13 cellular contexts compared by ENCODE assay signal in the genomic region with DNA sequence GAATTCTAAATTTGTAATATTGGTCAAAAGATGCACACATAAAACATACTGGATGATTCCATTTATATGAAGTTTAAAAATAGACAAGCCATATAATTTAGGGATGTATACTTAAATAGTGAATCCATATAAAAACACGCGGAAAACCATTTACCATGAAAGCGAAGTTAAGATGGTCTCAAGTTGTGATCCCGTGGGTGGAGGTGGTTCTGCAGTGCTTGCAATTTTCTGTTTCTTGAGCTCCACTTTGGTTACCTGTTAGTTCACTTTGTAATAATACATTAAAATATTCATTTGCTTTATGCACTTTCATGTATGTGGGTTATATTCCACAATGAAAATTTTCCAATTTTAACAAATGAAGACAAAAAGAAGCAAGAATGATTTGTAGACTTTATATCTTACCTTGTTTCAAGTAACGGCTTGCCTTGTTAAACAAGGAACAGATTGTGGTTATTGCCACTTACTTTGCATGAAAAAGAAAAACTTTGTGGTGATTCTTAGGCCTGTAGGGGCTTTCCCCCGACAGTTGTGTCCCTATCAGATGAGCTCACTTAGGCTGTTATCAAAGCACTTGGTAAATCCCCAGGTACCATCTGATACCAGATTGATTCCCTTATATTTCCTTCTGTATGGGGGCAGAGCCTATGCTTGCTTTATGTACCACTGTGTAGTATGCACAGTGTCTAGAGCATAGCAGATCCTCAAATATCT. TPM values are rescaled to one million over a fixed set of nuclear protein-coding genes. Genes with fewer than 3 reads are reported as not detected.
A peak's percentile ranks its signal among the peaks of the same experiment; 100 is the strongest.
DNase-seq lines count a peak whose midpoint lies in the region; ATAC-seq and TF ChIP-seq lines count a peak whose summit lies in the region.
"Had no signal": no experiment of that assay in that cellular context is flagged by ENCODE, and none has a peak within 500 bp of the region (broad histone marks: within the 10 kb centered on the region; RNA-seq: fewer than 3 reads in every experiment).

No MANE protein-coding gene starts in this region.

- no peak for TF ChIP-seq EP300 in stomach (IDR thresholded peaks at IDR 0.05)

- TF ChIP-seq CTCF in GM10266 (IDR thresholded peaks at IDR 0.05; ENCODE audit: control insufficient read depth, insufficient read depth, low read depth, missing control alignments) (no peak), stomach (IDR thresholded peaks at IDR 0.05) (no peak)

- H3K27ac ChIP-seq in stomach: no peak overlapping the region

- H3K36me3 Mint-ChIP-seq in T-helper 2 cell treated with Interferon-gamma antibody and Interleukin-4, amounts not matched to agents 5 μg/mL and 100 μg/mL, for 36 hours (ENCODE audit: low read depth): peaks cover 4% of the 10 kb centered on the region

- 73 to 85% (median 79%) methylated on average over 6 of the region's 6 CpGs for WGBS in stomach, 5 donors

- no peaks in the 10 kb centered on the region for H3K9me3 Mint-ChIP-seq in T-helper 2 cell treated with Interferon-gamma antibody and Interleukin-4, amounts not matched to agents 5 μg/mL and 100 μg/mL, for 36 hours

- H3K27me3 ChIP-seq in stomach: no peaks in the 10 kb centered on the region

- no peaks in the 10 kb centered on the region for H3K9me3 ChIP-seq in stomach

- H3K4me3 Mint-ChIP-seq in T-helper 2 cell treated with Interferon-gamma antibody and Interleukin-4, amounts not matched to agents 5 μg/mL and 100 μg/mL, for 36 hours: no peak overlapping the region

- no peak overlapping the region for H3K4me3 ChIP-seq in stomach

- H3K36me3 ChIP-seq in stomach: peaks cover 0 to 11% (median 4%) of the 10 kb centered on the region in 4 donors

- DNase-seq in GM10266 (ENCODE audit: extremely low spot score): peak; percentile 69
- DNase-seq in GM19240 (ENCODE audit: insufficient read length, low spot score): peak; percentile 40
- DNase-seq in T-helper 2 cell treated with Interferon-gamma antibody and Interleukin-4, amounts not matched to agents 5 μg/mL and 100 μg/mL, for 36 hours (ENCODE audit: low spot score): peak; percentile 56
- no peak for DNase-seq in sciatic nerve (ENCODE audit: low spot score)
- no peak for DNase-seq in stomach
- DNase-seq in pons (ENCODE audit: low spot score): no peak
- no peak for DNase-seq in left lobe of liver (ENCODE audit: low spot score)
- DNase-seq: DMS53, hypothalamus, posterior cingulate gyrus, substantia nigra had no signal

- no peak overlapping the region for H3K27ac Mint-ChIP-seq in T-helper 2 cell treated with Interferon-gamma antibody and Interleukin-4, amounts not matched to agents 5 μg/mL and 100 μg/mL, for 36 hours

- intact Hi-C loops in sciatic nerve (cut with DNase I): no loop called here
- intact Hi-C loops in stomach (cut with DNase I; ENCODE audit: low total_unique reads): no loop called here

- TF ChIP-seq POLR2A in stomach (IDR thresholded peaks at IDR 0.05): no peak

- ATAC-seq in HG02970 (IDR thresholded peaks at IDR 0.05; ENCODE audit: low FRiP score, unreplicated experiment): peak; percentile 99
- ATAC-seq in sciatic nerve: no peak
- no peak for ATAC-seq in left lobe of liver

- H3K4me1 Mint-ChIP-seq in T-helper 2 cell treated with Interferon-gamma antibody and Interleukin-4, amounts not matched to agents 5 μg/mL and 100 μg/mL, for 36 hours (ENCODE audit: low read depth): peaks cover 11% of the 10 kb centered on the region

- peaks cover 0 to 12% (median 0%) of the 10 kb centered on the region in 4 donors for H3K4me1 ChIP-seq in stomach

- H3K27me3 Mint-ChIP-seq in T-helper 2 cell treated with Interferon-gamma antibody and Interleukin-4, amounts not matched to agents 5 μg/mL and 100 μg/mL, for 36 hours (ENCODE audit: low read depth): peaks cover 25% of the 10 kb centered on the region

RNA-seq across cellular contexts. Expression of a gene that starts 12.2 kb away (rescaled TPM):
- total RNA-seq in sciatic nerve (not detected), stomach (under 1 TPM in 1 of 5 donors, not detected in 4; 0.37 TPM), left lobe of liver (not detected)
- polyA plus RNA-seq in stomach: not detected
- total RNA-seq: SK-MEL-5 had no signal

RNA-seq across cellular contexts. Expression of a gene that starts 32.6 kb away (rescaled TPM):
- 35.8 TPM for total RNA-seq in sciatic nerve
- total RNA-seq in stomach: 10 to 100 TPM in 4 of 5 donors, 1 to 10 TPM in 1; 4.3 to 38.7 (median 22.3) TPM
- polyA plus RNA-seq in stomach: 1 to 10 TPM; 2.1 to 6.0 (median 4.2) TPM
- total RNA-seq in left lobe of liver: 18.6 TPM

RNA-seq across cellular contexts. Expression of a gene that starts 58.4 kb away (rescaled TPM):
- total RNA-seq in sciatic nerve (not detected), stomach (not detected), left lobe of liver (not detected)
- not detected for polyA plus RNA-seq in stomach
- total RNA-seq: SK-MEL-5 had no signal

Comparison
In these comparisons a context has a peak if more than half of its experiments do, and no peak if none do; other contexts are left out.
1. DNase-seq: peak in GM10266 (single experiment), GM19240 (single experiment) and T-helper 2 cell treated with Interferon-gamma antibody and Interleukin-4, amounts not matched to agents 5 μg/mL and 100 μg/mL, for 36 hours (single experiment); none in sciatic nerve (single experiment), stomach (single experiment), pons (single experiment) and left lobe of liver (single experiment).